Comparison of ENCODE assay signal across 34 cellular contexts in genomic region chr2:158777077-158777476, GRCh38. TPM values are rescaled to one million over a fixed set of nuclear protein-coding genes. Genes with fewer than 3 reads are reported as not detected.
"Had no signal": no experiment of that assay in that cellular context is flagged by ENCODE, and none has a peak within 500 bp of the region (broad histone marks: within the 10 kb centered on the region; RNA-seq: fewer than 3 reads in every experiment).

No MANE protein-coding gene starts in this region.

- ATAC-seq: gastrocnemius medialis; heart left ventricle; left colon; lower lobe of right lung; naive thymus-derived CD4-positive, alpha-beta T cell; psoas muscle; right cardiac atrium; stimulated activated naive CD8-positive, alpha-beta T cell treated with anti-CD3 and anti-CD28 coated beads, Interleukin-15, amount 100 ng/mL, for 72 hours; upper lobe of right lung had no signal

- H3K4me1 Mint-ChIP-seq: central memory CD8-positive, alpha-beta T cell; naive thymus-derived CD4-positive, alpha-beta T cell; stimulated activated naive CD8-positive, alpha-beta T cell treated with anti-CD3 and anti-CD28 coated beads, Interleukin-15, amount 100 ng/mL, for 72 hours had no signal

- H3K27me3 ChIP-seq: esophagus squamous epithelium, gastrocnemius medialis, heart left ventricle, sigmoid colon, suprapubic skin, transverse colon, upper lobe of right lung, uterus had no signal

- H3K27me3 Mint-ChIP-seq: central memory CD8-positive, alpha-beta T cell had no signal

- H3K9me3 ChIP-seq: esophagus squamous epithelium, gastrocnemius medialis, heart left ventricle, left ventricle myocardium inferior, lower lobe of right lung, psoas muscle, sigmoid colon, spleen, suprapubic skin, transverse colon, upper lobe of right lung, uterus had no signal

- H3K4me1 ChIP-seq: lower lobe of right lung, psoas muscle, sigmoid colon, spleen, transverse colon, upper lobe of right lung, uterus had no signal

- DNase-seq: dermis blood vessel endothelial cell; effector memory CD4-positive, alpha-beta T cell; erythroblast; esophagus squamous epithelium; foreskin fibroblast; gastrocnemius medialis; heart left ventricle; hippocampal formation; immature natural killer cell; islet precursor cell; kidney glomerular epithelial cell; left colon; left ventricle myocardium inferior; lower lobe of right lung; naive thymus-derived CD4-positive, alpha-beta T cell; nephron progenitor cell; nucleus accumbens; psoas muscle; right cardiac atrium; sigmoid colon; spleen; stimulated activated CD8-positive, alpha-beta memory T cell treated with anti-CD3 and anti-CD28 coated beads, Interleukin-4, amount 100 ng/mL, for 48 hours; stimulated activated naive CD4-positive, alpha-beta T cell; stimulated activated naive CD8-positive, alpha-beta T cell treated with anti-CD3 and anti-CD28 coated beads, Interleukin-15, amount 100 ng/mL, for 72 hours; transverse colon; upper lobe of right lung; uterus had no signal

- H3K27ac ChIP-seq: coronary artery, esophagus squamous epithelium, gastrocnemius medialis, heart left ventricle, left ventricle myocardium inferior, lower lobe of right lung, psoas muscle, sigmoid colon, spleen, suprapubic skin, transverse colon, upper lobe of right lung, uterus had no signal

- H3K36me3 Mint-ChIP-seq: immature natural killer cell; naive thymus-derived CD4-positive, alpha-beta T cell had no signal

- H3K9me3 Mint-ChIP-seq: central memory CD8-positive, alpha-beta T cell; immature natural killer cell; stimulated activated naive CD8-positive, alpha-beta T cell treated with anti-CD3 and anti-CD28 coated beads, Interleukin-15, amount 100 ng/mL, for 72 hours had no signal

- H3K4me3 Mint-ChIP-seq: central memory CD8-positive, alpha-beta T cell; immature natural killer cell; naive thymus-derived CD4-positive, alpha-beta T cell; nephron progenitor cell; stimulated activated naive CD8-positive, alpha-beta T cell treated with anti-CD3 and anti-CD28 coated beads, Interleukin-15, amount 100 ng/mL, for 72 hours had no signal

- H3K27ac Mint-ChIP-seq: immature natural killer cell; naive thymus-derived CD4-positive, alpha-beta T cell; stimulated activated naive CD8-positive, alpha-beta T cell treated with anti-CD3 and anti-CD28 coated beads, Interleukin-15, amount 100 ng/mL, for 72 hours had no signal

- H3K36me3 ChIP-seq: esophagus squamous epithelium, gastrocnemius medialis, heart left ventricle, left ventricle myocardium inferior, lower lobe of right lung, sigmoid colon, spleen, suprapubic skin, transverse colon, upper lobe of right lung, uterus had no signal

- H3K4me3 ChIP-seq: coronary artery, esophagus squamous epithelium, gastrocnemius medialis, heart left ventricle, left ventricle myocardium inferior, lower lobe of right lung, psoas muscle, sigmoid colon, skin epidermis, spleen, suprapubic skin, transverse colon, upper lobe of right lung, uterus had no signal

RNA-seq across cellular contexts. Expression of gene DAPL1, which starts 18.0 kb away (rescaled TPM):
- total RNA-seq: dermis blood vessel endothelial cell; gastrocnemius medialis; glomerular endothelial cell; heart left ventricle; left colon; left ventricle myocardium inferior; lower lobe of right lung; mononuclear cell; naive thymus-derived CD4-positive, alpha-beta T cell; osteocyte; psoas muscle; right cardiac atrium; transverse colon; upper lobe of right lung; uterus had no signal
- polyA plus RNA-seq: immature natural killer cell; naive thymus-derived CD4-positive, alpha-beta T cell; psoas muscle; right cardiac atrium had no signal
